ENCODE assay signal across 1 cellular context in genomic region chr6:42354707-42355106, GRCh38.
TF ChIP-seq lines count a peak whose summit lies in the region.

No MANE protein-coding gene starts in this region.

TF ChIP-seq in SK-N-SH treated with all-trans-retinoic acid at 6 μM for 48 hours, 23 proteins besides CTCF, POLR2A, EP300 and RAD21 (continued from another document):
- TF ChIP-seq CSRNP3 (CRISPR knock-in tag; IDR thresholded peaks at IDR 0.05) = no peak
TF ChIP-seq in SK-N-SH treated with all-trans-retinoic acid at 6 μM for 48 hours: peak in this region for 0.
